In genomic region chr10:12617205-12618175, GRCh38 we compare ENCODE assay signal across 19 cellular contexts.
A peak's percentile ranks its signal among the peaks of the same experiment; 100 is the strongest.
DNase-seq lines count a peak whose midpoint lies in the region; ATAC-seq, FAIRE-seq and TF ChIP-seq lines count a peak whose summit lies in the region.
"Had no signal": no experiment of that assay in that cellular context is flagged by ENCODE, and none has a peak within 500 bp of the region (broad histone marks: within the 10 kb centered on the region; RNA-seq: fewer than 3 reads in every experiment).

No MANE protein-coding gene starts in this region.

- TF ChIP-seq EP300 in A549 (IDR thresholded peaks at IDR 0.05) = no peak

- H3K27ac Mint-ChIP-seq in dendritic cell treated with granulocyte-macrophage colony-stimulating factor and Interleukin-4, amounts not matched to agents 40 ng/mL and 50 ng/mL, for 4 days = peak overlapping the region; percentile 81
- no peak overlapping the region for H3K27ac Mint-ChIP-seq in endothelial cell (ENCODE audit: unreplicated experiment)

- H3K9me3 ChIP-seq in A549 (no peaks in the 10 kb centered on the region), WERI-Rb-1 (ENCODE audit: severe bottlenecking) (no peaks in the 10 kb centered on the region)
- H3K9me3 ChIP-seq: ascending aorta, testis had no signal

- H3K27ac ChIP-seq in A549 (peak overlapping the region in 1 of 2 experiments; percentile 12; a peak in 2 of 6 replicates), WERI-Rb-1 (no peak overlapping the region)
- H3K27ac ChIP-seq: ascending aorta, coronary artery, heart right ventricle, testis had no signal

- no peak overlapping the region for H3K4me3 Mint-ChIP-seq in dendritic cell treated with granulocyte-macrophage colony-stimulating factor and Interleukin-4, amounts not matched to agents 40 ng/mL and 50 ng/mL, for 4 days
- no peak overlapping the region for H3K4me3 Mint-ChIP-seq in endothelial cell (ENCODE audit: unreplicated experiment)

- FAIRE-seq in A549 (lab: Jason Lieb, UNC) = no peak
- FAIRE-seq: HTR-8/SVneo, kidney had no signal

- POLR2A ChIA-PET in A549 (lab: Yijun Ruan, JAX) = no interaction called here

- no peak for TF ChIP-seq POLR2A in A549 (IDR thresholded peaks at IDR 0.05; ENCODE audit: low read length)

- no peak for ATAC-seq in A549
- ATAC-seq: heart right ventricle, Panc1 had no signal

- H3K4me2 ChIP-seq in A549 = peak overlapping the region; percentile 29; the same call in 2 of the 3 replicates

- H3K36me3 ChIP-seq in WERI-Rb-1 = no peaks in the 10 kb centered on the region
- H3K36me3 ChIP-seq: ascending aorta, heart right ventricle had no signal

- TF ChIP-seq RAD21 in A549 (conservative IDR thresholded peaks at IDR 0.05 in 1 of 2, IDR thresholded peaks at IDR 0.05 in 1 of 2) = no peak

- TF ChIP-seq CTCF in A549 (IDR thresholded peaks at IDR 0.05) = no peak
- no peak for TF ChIP-seq CTCF in WERI-Rb-1 (IDR thresholded peaks at IDR 0.05; ENCODE audit: low read depth, low read length)
- TF ChIP-seq CTCF in endothelial cell (IDR thresholded peaks at IDR 0.05; ENCODE audit: unreplicated experiment) = no peak

- no peaks in the 10 kb centered on the region for H3K27me3 ChIP-seq in WERI-Rb-1 (ENCODE audit: insufficient read depth, low read depth, severe bottlenecking)
- H3K27me3 ChIP-seq: ascending aorta, heart right ventricle, testis had no signal

- CTCF ChIA-PET in A549 (lab: Yijun Ruan, JAX) = interaction anchor here (0.7 to 1.2 kb wide), 3 partner anchors 13 to 94 kb away, joined by 3 read pairs; no protein-coding TSS in a partner anchor

- peaks cover 30% of the 10 kb centered on the region for H3K4me1 Mint-ChIP-seq in dendritic cell treated with granulocyte-macrophage colony-stimulating factor and Interleukin-4, amounts not matched to agents 40 ng/mL and 50 ng/mL, for 4 days (ENCODE audit: low read depth)
- H3K4me1 Mint-ChIP-seq in endothelial cell (ENCODE audit: unreplicated experiment) = no peaks in the 10 kb centered on the region

- H3K4me1 ChIP-seq in A549 = peaks cover 12% of the 10 kb centered on the region; the same call in 1 of the 3 replicates
- H3K4me1 ChIP-seq: ascending aorta, testis had no signal

- no peaks in the 10 kb centered on the region for H3K9me3 Mint-ChIP-seq in dendritic cell treated with granulocyte-macrophage colony-stimulating factor and Interleukin-4, amounts not matched to agents 40 ng/mL and 50 ng/mL, for 4 days
- H3K9me3 Mint-ChIP-seq in endothelial cell (ENCODE audit: unreplicated experiment) = no peaks in the 10 kb centered on the region

- intact Hi-C loops in dendritic cell treated with granulocyte-macrophage colony-stimulating factor and Interleukin-4, amounts not matched to agents 40 ng/mL and 50 ng/mL, for 4 days (cut with micrococcal nuclease) = loop anchor here (2.0 to 10.0 kb wide), 2 partner anchors 23 to 353 kb away; no protein-coding TSS in a partner anchor

- peaks cover 3% of the 10 kb centered on the region for H3K27me3 Mint-ChIP-seq in dendritic cell treated with granulocyte-macrophage colony-stimulating factor and Interleukin-4, amounts not matched to agents 40 ng/mL and 50 ng/mL, for 4 days
- H3K27me3 Mint-ChIP-seq in endothelial cell (ENCODE audit: unreplicated experiment) = no peaks in the 10 kb centered on the region

- H3K4me3 ChIP-seq in A549 (no peak overlapping the region), WERI-Rb-1 (ENCODE audit: low read depth, low read length) (no peak overlapping the region)
- H3K4me3 ChIP-seq: ascending aorta, coronary artery, heart right ventricle, testis had no signal

- H3K36me3 Mint-ChIP-seq in dendritic cell treated with granulocyte-macrophage colony-stimulating factor and Interleukin-4, amounts not matched to agents 40 ng/mL and 50 ng/mL, for 4 days (ENCODE audit: low read depth) = peaks cover 2% of the 10 kb centered on the region
- no peaks in the 10 kb centered on the region for H3K36me3 Mint-ChIP-seq in endothelial cell (ENCODE audit: low read depth, unreplicated experiment)

- no peak for DNase-seq in A549 (ENCODE audit: low read depth in 1 of 2, low spot score in 1 of 2)
- peak; percentile 8 for DNase-seq in DMS153 (lab: John Stamatoyannopoulos, UW)
- DNase-seq in NCI-H146 (lab: John Stamatoyannopoulos, UW) = peak; percentile 77
- no peak for DNase-seq in NCI-H524 treated with DMSO at 0.1 percent for 48 hours (lab: John Stamatoyannopoulos, UW)
- DNase-seq in LoVo (ENCODE audit: low spot score) = no peak
- DNase-seq in WERI-Rb-1 = no peak
- no peak for DNase-seq in endothelial cell (ENCODE audit: low spot score)
- DNase-seq: activated effector memory CD4-positive, alpha-beta T cell treated with Interleukin-2 at 50 U/mL for 16 hours; AML-193; DMS 273 treated with DMSO at 0.1 percent for 48 hours; H7; heart right ventricle; kidney; testis had no signal

- WGBS in A549 (ENCODE audit: missing lambda C conversion rate) = 66% methylated on average over 14 of the region's 14 CpGs

TF ChIP-seq in A549, 52 proteins besides CTCF, POLR2A, EP300 and RAD21:
- TF ChIP-seq EHF (CRISPR knock-in tag; IDR thresholded peaks at IDR 0.05) (no peak), ESRRA (IDR thresholded peaks at IDR 0.05; ENCODE audit: borderline replicate concordance, low read length) (no peak), HES2 (IDR thresholded peaks at IDR 0.05) (no peak), ZC3H11A (IDR thresholded peaks at IDR 0.05) (no peak), HMGXB4 (CRISPR knock-in tag; IDR thresholded peaks at IDR 0.05; ENCODE audit: borderline replicate concordance) (no peak), CEBPB (IDR thresholded peaks at IDR 0.05) (no peak), KDM5A (IDR thresholded peaks at IDR 0.05) (no peak), MYC (IDR thresholded peaks at IDR 0.05; ENCODE audit: borderline replicate concordance, low read length) (no peak), ZFP36 (IDR thresholded peaks at IDR 0.05; ENCODE audit: borderline replicate concordance, partially characterized antibody) (no peak), EHMT2 (IDR thresholded peaks at IDR 0.05; ENCODE audit: low read depth) (no peak), MAZ (IDR thresholded peaks at IDR 0.05; ENCODE audit: borderline replicate concordance, low read depth, low read length) (no peak)

Comparison
In these comparisons a context has a peak if more than half of its experiments do, and no peak if none do; other contexts are left out.
1. DNase-seq: peak in DMS153 (single experiment) and NCI-H146 (single experiment); none in A549 (0 of 2), NCI-H524 treated with DMSO at 0.1 percent for 48 hours (single experiment), LoVo (single experiment), WERI-Rb-1 (single experiment) and endothelial cell (single experiment).